Comparison of ENCODE assay signal across 1 cellular context in the genomic region with DNA sequence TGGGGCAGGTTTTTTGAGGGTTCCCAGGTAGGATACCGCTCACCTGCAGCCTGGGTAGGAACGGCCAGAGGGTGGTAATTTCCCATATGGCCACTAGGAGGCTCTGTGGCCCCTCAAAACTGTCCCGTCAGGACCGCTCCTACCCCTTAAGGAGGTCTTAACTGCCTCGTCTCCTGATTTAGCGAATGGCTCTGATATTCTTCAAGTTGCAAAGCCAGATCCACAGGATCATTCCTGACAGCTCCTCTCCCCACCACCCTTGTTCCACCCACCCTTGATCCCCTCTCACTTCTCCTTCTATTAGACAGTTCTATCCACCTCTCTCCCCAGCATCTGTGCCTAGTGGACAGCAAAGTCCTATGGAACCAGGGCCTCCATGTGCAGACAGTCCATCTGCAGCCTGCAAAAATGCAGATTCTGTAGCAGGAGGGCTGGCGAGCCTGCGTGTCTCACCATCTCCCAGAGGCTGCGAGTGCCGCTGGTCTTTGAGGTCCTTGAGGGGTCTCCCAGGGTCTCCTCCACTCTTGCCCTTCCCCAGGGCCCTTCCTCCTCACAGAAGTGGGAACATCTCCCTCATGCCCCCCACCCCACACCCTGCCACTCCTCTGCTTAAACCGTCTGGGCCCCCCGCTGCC.
TF ChIP-seq lines count a peak whose summit lies in the region.

No MANE protein-coding gene starts in this region.

TF ChIP-seq in A549, 52 proteins besides CTCF, POLR2A, EP300 and RAD21 (continued from another document):
- TF ChIP-seq USF2 (IDR thresholded peaks at IDR 0.05) (no peak), MAZ (IDR thresholded peaks at IDR 0.05; ENCODE audit: borderline replicate concordance, low read depth, low read length) (no peak), POLR2AphosphoS2 (conservative IDR thresholded peaks at IDR 0.05; ENCODE audit: low read length) (no peak), REST (IDR thresholded peaks at IDR 0.05) (no peak), SMC3 (IDR thresholded peaks at IDR 0.05) (peak; percentile 79), HEYL (CRISPR knock-in tag; IDR thresholded peaks at IDR 0.05) (no peak), MAX (IDR thresholded peaks at IDR 0.05) (0 out of 2 replicates have a peak, but pooled peaks have one; percentile 27)
